In the genomic region with DNA sequence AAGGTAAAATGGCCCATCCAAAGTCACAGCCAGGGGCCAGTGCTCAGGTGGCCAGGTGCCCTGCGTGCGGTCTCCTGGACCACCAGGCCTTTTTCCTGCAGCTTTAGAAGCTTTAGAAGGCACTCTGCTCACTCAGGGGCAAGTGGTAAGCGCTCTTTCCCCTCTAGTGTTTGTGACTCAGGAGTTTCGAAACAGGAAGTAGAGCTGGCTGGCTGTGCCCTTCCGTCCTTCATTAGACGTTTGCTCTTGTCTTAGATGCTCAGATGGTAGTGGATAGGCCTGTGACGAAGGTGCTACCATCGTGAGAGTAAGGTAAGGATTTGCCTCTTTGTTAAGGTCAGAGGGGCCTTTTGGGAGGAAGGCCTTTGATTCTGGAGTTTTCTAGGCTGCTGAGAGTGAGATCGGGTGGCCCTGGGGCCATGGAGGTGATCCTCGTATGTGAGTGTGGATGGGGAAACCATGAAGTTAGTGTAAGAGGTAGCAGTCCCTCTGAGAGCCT, we compare ENCODE assay signal across 1 cellular context.
TF ChIP-seq lines count a peak whose summit lies in the region.

A gene (plus strand): TSS at position 235 of the 499 bp plus-strand sequence. CDS start 5,951 bp downstream, outside the sequence.

TF ChIP-seq in K562, 482 proteins besides CTCF, POLR2A, EP300 and RAD21 (continued from another document and continues in another):
- TF ChIP-seq, protein P1, sequence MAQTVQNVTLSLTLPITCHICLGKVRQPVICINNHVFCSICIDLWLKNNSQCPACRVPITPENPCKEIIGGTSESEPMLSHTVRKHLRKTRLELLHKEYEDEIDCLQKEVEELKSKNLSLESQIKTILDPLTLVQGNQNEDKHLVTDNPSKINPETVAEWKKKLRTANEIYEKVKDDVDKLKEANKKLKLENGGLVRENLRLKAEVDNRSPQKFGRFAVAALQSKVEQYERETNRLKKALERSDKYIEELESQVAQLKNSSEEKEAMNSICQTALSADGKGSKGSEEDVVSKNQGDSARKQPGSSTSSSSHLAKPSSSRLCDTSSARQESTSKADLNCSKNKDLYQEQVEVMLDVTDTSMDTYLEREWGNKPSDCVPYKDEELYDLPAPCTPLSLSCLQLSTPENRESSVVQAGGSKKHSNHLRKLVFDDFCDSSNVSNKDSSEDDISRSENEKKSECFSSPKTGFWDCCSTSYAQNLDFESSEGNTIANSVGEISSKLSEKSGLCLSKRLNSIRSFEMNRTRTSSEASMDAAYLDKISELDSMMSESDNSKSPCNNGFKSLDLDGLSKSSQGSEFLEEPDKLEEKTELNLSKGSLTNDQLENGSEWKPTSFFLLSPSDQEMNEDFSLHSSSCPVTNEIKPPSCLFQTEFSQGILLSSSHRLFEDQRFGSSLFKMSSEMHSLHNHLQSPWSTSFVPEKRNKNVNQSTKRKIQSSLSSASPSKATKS (CRISPR knock-in tag; IDR thresholded peaks at IDR 0.05), result no peak
- TF ChIP-seq ZNF766 (CRISPR knock-in tag; conservative IDR thresholded peaks at IDR 0.05) (no peak), ADNP (tag; IDR thresholded peaks at IDR 0.05) (no peak), SP2 (IDR thresholded peaks at IDR 0.05; ENCODE audit: extremely low read depth, low read depth, low read length, poor library complexity, severe bottlenecking) (no peak), ESRRA (IDR thresholded peaks at IDR 0.05; ENCODE audit: borderline replicate concordance, low read depth) (peak; percentile 60; the same call in 1 of the 2 replicates), POLR2G (IDR thresholded peaks at IDR 0.05; ENCODE audit: low read depth, low read length) (no peak), NELFE (IDR thresholded peaks at IDR 0.05; ENCODE audit: insufficient read depth, insufficient read length) (no peak), CREM (IDR thresholded peaks at IDR 0.05; ENCODE audit: low read depth) (0 out of 2 replicates have a peak, but pooled peaks have one; percentile 8), ETV1 (tag; conservative IDR thresholded peaks at IDR 0.05; ENCODE audit: low read depth) (peak; percentile 66; the same call in 1 of the 2 replicates), BRD9 (IDR thresholded peaks at IDR 0.05; ENCODE audit: low read depth, partially characterized antibody) (no peak), JUNB (CRISPR knock-in tag; conservative IDR thresholded peaks at IDR 0.05) (no peak), ZNF717 (CRISPR knock-in tag; IDR thresholded peaks at IDR 0.05) (no peak), RBM15 (IDR thresholded peaks at IDR 0.05; ENCODE audit: insufficient read depth, low read length) (no peak), HDAC1 (IDR thresholded peaks at IDR 0.05) (0 out of 4 replicates have a peak, but pooled peaks of 1 of the 2 experiments have one; percentile 25), POU5F1 (IDR thresholded peaks at IDR 0.05; ENCODE audit: borderline replicate concordance, low read depth, low read length, partially characterized antibody) (no peak), RB1 (IDR thresholded peaks at IDR 0.05; ENCODE audit: low read depth) (no peak), CTBP1 (IDR thresholded peaks at IDR 0.05; ENCODE audit: borderline replicate concordance) (peak; percentile 36; the same call in 1 of the 2 replicates), EHMT2 (IDR thresholded peaks at IDR 0.05) (no peak; the same call in 1 of the 2 replicates), PHB2 (IDR thresholded peaks at IDR 0.05; ENCODE audit: low read depth) (no peak), NFE2L1 (tag; IDR thresholded peaks at IDR 0.05; ENCODE audit: borderline replicate concordance, low read depth) (no peak), HDAC8 (tag; IDR thresholded peaks at IDR 0.05) (no peak), RFX1 (IDR thresholded peaks at IDR 0.05) (no peak), MTA2 (IDR thresholded peaks at IDR 0.05; ENCODE audit: low read depth) (no peak), SMAD4 (CRISPR knock-in tag; conservative IDR thresholded peaks at IDR 0.05) (0 out of 2 replicates have a peak, but pooled peaks have one; percentile 31), HMGN3 (IDR thresholded peaks at IDR 0.05; ENCODE audit: borderline replicate concordance, extremely low read depth, insufficient read length, low read depth, low read length) (no peak), SREBF2 (CRISPR knock-in tag; IDR thresholded peaks at IDR 0.05) (no peak), NFATC3 (IDR thresholded peaks at IDR 0.05) (no peak), ZNF140 (CRISPR knock-in tag; IDR thresholded peaks at IDR 0.05) (no peak), FOXJ2 (tag; IDR thresholded peaks at IDR 0.05) (no peak), ZNF436 (CRISPR knock-in tag; IDR thresholded peaks at IDR 0.05) (no peak), ARID2 (IDR thresholded peaks at IDR 0.05) (no peak), TARDBP (IDR thresholded peaks at IDR 0.05) (no peak), CBX3 (IDR thresholded peaks at IDR 0.05; ENCODE audit: borderline replicate concordance in 1 of 2, low read length in 2 of 2) (no peak), RAD51 (IDR thresholded peaks at IDR 0.05; ENCODE audit: borderline replicate concordance, low read depth) (no peak), ZNF316 (IDR thresholded peaks at IDR 0.05) (no peak), CHD2 (IDR thresholded peaks at IDR 0.05; ENCODE audit: low read depth, low read length) (no peak), NR1H2 (CRISPR knock-in tag; IDR thresholded peaks at IDR 0.05) (no peak), HDAC2 (IDR thresholded peaks at IDR 0.05) (peak; percentile 26; the same call in 1 of the 2 replicates)
- TF ChIP-seq, protein P2, sequence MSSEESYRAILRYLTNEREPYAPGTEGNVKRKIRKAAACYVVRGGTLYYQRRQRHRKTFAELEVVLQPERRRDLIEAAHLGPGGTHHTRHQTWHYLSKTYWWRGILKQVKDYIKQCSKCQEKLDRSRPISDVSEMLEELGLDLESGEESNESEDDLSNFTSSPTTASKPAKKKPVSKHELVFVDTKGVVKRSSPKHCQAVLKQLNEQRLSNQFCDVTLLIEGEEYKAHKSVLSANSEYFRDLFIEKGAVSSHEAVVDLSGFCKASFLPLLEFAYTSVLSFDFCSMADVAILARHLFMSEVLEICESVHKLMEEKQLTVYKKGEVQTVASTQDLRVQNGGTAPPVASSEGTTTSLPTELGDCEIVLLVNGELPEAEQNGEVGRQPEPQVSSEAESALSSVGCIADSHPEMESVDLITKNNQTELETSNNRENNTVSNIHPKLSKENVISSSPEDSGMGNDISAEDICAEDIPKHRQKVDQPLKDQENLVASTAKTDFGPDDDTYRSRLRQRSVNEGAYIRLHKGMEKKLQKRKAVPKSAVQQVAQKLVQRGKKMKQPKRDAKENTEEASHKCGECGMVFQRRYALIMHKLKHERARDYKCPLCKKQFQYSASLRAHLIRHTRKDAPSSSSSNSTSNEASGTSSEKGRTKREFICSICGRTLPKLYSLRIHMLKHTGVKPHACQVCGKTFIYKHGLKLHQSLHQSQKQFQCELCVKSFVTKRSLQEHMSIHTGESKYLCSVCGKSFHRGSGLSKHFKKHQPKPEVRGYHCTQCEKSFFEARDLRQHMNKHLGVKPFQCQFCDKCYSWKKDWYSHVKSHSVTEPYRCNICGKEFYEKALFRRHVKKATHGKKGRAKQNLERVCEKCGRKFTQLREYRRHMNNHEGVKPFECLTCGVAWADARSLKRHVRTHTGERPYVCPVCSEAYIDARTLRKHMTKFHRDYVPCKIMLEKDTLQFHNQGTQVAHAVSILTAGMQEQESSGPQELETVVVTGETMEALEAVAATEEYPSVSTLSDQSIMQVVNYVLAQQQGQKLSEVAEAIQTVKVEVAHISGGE (CRISPR knock-in tag; IDR thresholded peaks at IDR 0.05), result no peak; a peak in 1 of 6 replicates
- TF ChIP-seq, protein P3, sequence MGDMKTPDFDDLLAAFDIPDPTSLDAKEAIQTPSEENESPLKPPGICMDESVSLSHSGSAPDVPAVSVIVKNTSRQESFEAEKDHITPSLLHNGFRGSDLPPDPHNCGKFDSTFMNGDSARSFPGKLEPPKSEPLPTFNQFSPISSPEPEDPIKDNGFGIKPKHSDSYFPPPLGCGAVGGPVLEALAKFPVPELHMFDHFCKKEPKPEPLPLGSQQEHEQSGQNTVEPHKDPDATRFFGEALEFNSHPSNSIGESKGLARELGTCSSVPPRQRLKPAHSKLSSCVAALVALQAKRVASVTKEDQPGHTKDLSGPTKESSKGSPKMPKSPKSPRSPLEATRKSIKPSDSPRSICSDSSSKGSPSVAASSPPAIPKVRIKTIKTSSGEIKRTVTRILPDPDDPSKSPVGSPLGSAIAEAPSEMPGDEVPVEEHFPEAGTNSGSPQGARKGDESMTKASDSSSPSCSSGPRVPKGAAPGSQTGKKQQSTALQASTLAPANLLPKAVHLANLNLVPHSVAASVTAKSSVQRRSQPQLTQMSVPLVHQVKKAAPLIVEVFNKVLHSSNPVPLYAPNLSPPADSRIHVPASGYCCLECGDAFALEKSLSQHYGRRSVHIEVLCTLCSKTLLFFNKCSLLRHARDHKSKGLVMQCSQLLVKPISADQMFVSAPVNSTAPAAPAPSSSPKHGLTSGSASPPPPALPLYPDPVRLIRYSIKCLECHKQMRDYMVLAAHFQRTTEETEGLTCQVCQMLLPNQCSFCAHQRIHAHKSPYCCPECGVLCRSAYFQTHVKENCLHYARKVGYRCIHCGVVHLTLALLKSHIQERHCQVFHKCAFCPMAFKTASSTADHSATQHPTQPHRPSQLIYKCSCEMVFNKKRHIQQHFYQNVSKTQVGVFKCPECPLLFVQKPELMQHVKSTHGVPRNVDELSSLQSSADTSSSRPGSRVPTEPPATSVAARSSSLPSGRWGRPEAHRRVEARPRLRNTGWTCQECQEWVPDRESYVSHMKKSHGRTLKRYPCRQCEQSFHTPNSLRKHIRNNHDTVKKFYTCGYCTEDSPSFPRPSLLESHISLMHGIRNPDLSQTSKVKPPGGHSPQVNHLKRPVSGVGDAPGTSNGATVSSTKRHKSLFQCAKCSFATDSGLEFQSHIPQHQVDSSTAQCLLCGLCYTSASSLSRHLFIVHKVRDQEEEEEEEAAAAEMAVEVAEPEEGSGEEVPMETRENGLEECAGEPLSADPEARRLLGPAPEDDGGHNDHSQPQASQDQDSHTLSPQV (IDR thresholded peaks at IDR 0.05), result peak; percentile 83
- TF ChIP-seq, protein P4, sequence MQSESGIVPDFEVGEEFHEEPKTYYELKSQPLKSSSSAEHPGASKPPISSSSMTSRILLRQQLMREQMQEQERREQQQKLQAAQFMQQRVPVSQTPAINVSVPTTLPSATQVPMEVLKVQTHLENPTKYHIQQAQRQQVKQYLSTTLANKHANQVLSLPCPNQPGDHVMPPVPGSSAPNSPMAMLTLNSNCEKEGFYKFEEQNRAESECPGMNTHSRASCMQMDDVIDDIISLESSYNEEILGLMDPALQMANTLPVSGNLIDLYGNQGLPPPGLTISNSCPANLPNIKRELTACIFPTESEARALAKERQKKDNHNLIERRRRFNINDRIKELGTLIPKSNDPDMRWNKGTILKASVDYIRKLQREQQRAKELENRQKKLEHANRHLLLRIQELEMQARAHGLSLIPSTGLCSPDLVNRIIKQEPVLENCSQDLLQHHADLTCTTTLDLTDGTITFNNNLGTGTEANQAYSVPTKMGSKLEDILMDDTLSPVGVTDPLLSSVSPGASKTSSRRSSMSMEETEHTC (IDR thresholded peaks at IDR 0.05), result no peak
- TF ChIP-seq, protein P5, sequence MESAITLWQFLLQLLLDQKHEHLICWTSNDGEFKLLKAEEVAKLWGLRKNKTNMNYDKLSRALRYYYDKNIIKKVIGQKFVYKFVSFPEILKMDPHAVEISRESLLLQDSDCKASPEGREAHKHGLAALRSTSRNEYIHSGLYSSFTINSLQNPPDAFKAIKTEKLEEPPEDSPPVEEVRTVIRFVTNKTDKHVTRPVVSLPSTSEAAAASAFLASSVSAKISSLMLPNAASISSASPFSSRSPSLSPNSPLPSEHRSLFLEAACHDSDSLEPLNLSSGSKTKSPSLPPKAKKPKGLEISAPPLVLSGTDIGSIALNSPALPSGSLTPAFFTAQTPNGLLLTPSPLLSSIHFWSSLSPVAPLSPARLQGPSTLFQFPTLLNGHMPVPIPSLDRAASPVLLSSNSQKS (CRISPR knock-in tag; IDR thresholded peaks at IDR 0.05), result no peak
- TF ChIP-seq, protein P6, sequence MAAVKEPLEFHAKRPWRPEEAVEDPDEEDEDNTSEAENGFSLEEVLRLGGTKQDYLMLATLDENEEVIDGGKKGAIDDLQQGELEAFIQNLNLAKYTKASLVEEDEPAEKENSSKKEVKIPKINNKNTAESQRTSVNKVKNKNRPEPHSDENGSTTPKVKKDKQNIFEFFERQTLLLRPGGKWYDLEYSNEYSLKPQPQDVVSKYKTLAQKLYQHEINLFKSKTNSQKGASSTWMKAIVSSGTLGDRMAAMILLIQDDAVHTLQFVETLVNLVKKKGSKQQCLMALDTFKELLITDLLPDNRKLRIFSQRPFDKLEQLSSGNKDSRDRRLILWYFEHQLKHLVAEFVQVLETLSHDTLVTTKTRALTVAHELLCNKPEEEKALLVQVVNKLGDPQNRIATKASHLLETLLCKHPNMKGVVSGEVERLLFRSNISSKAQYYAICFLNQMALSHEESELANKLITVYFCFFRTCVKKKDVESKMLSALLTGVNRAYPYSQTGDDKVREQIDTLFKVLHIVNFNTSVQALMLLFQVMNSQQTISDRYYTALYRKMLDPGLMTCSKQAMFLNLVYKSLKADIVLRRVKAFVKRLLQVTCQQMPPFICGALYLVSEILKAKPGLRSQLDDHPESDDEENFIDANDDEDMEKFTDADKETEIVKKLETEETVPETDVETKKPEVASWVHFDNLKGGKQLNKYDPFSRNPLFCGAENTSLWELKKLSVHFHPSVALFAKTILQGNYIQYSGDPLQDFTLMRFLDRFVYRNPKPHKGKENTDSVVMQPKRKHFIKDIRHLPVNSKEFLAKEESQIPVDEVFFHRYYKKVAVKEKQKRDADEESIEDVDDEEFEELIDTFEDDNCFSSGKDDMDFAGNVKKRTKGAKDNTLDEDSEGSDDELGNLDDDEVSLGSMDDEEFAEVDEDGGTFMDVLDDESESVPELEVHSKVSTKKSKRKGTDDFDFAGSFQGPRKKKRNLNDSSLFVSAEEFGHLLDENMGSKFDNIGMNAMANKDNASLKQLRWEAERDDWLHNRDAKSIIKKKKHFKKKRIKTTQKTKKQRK (IDR thresholded peaks at IDR 0.05; ENCODE audit: borderline replicate concordance, low read depth, low read length), result no peak
- TF ChIP-seq, protein P7, sequence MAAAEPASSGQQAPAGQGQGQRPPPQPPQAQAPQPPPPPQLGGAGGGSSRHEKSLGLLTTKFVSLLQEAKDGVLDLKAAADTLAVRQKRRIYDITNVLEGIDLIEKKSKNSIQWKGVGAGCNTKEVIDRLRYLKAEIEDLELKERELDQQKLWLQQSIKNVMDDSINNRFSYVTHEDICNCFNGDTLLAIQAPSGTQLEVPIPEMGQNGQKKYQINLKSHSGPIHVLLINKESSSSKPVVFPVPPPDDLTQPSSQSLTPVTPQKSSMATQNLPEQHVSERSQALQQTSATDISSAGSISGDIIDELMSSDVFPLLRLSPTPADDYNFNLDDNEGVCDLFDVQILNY (CRISPR knock-in tag; IDR thresholded peaks at IDR 0.05), result no peak
- TF ChIP-seq, protein P8, sequence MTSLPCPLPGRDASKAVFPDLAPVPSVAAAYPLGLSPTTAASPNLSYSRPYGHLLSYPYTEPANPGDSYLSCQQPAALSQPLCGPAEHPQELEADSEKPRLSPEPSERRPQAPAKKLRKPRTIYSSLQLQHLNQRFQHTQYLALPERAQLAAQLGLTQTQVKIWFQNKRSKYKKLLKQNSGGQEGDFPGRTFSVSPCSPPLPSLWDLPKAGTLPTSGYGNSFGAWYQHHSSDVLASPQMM (CRISPR knock-in tag; IDR thresholded peaks at IDR 0.05), result no peak
- TF ChIP-seq, protein P9, sequence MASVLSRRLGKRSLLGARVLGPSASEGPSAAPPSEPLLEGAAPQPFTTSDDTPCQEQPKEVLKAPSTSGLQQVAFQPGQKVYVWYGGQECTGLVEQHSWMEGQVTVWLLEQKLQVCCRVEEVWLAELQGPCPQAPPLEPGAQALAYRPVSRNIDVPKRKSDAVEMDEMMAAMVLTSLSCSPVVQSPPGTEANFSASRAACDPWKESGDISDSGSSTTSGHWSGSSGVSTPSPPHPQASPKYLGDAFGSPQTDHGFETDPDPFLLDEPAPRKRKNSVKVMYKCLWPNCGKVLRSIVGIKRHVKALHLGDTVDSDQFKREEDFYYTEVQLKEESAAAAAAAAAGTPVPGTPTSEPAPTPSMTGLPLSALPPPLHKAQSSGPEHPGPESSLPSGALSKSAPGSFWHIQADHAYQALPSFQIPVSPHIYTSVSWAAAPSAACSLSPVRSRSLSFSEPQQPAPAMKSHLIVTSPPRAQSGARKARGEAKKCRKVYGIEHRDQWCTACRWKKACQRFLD (CRISPR knock-in tag; IDR thresholded peaks at IDR 0.05), result no peak
